ENCODE assay signal across 12 cellular contexts in genomic region chr5:104800440-104801048, GRCh38.
DNase-seq lines count a peak whose midpoint lies in the region; ATAC-seq and TF ChIP-seq lines count a peak whose summit lies in the region.
"Had no signal": no experiment of that assay in that cellular context is flagged by ENCODE, and none has a peak within 500 bp of the region (broad histone marks: within the 10 kb centered on the region; RNA-seq: fewer than 3 reads in every experiment).

No MANE protein-coding gene starts in this region.

- H3K9ac ChIP-seq in HCT116 (ENCODE audit: low read length), result no peak overlapping the region

- POLR2A ChIA-PET in HCT116 (lab: Charles Lee), result no interaction called here
- POLR2A ChIA-PET in Panc1 (lab: Charles Lee), result no interaction called here

- 61 to 80% (median 65%) methylated on average over 4 of the region's 4 CpGs for WGBS in psoas muscle, 3 donors

- H3K4me3 ChIP-seq in HCT116 (replicated peaks in 1 of 2; ENCODE audit: low read depth in 1 of 2, low read length in 2 of 2), result no peak overlapping the region
- no peak overlapping the region for H3K4me3 ChIP-seq in Panc1 (ENCODE audit: low read depth in 2 of 2, low read length in 2 of 2)
- H3K4me3 ChIP-seq in fibroblast of villous mesenchyme (ENCODE audit: low read depth, low read length), result no peak overlapping the region
- no peak overlapping the region for H3K4me3 ChIP-seq in psoas muscle
- H3K4me3 ChIP-seq: lung had no signal

- no peaks in the 10 kb centered on the region for H3K4me1 ChIP-seq in HCT116 (ENCODE audit: control insufficient read depth in 1 of 2, insufficient read depth in 2 of 2, low read length in 2 of 2)
- H3K4me1 ChIP-seq in Panc1 (ENCODE audit: control insufficient read depth, insufficient read depth, low read length), result no peaks in the 10 kb centered on the region; the same call in 1 of the 2 replicates
- no peaks in the 10 kb centered on the region for H3K4me1 ChIP-seq in psoas muscle

- H3K27me3 ChIP-seq in HCT116 (ENCODE audit: insufficient read depth, low read length) (no peaks in the 10 kb centered on the region), Panc1 (ENCODE audit: control insufficient read depth, insufficient read depth, low read length) (no peaks in the 10 kb centered on the region), psoas muscle (ENCODE audit: insufficient read depth in 3 of 3, low read length in 2 of 3) (no peaks in the 10 kb centered on the region)

- no peaks in the 10 kb centered on the region for H3K36me3 ChIP-seq in HCT116 (ENCODE audit: control insufficient read depth in 1 of 2, insufficient read depth in 2 of 2, low read length in 2 of 2)
- H3K36me3 ChIP-seq in Panc1 (ENCODE audit: control insufficient read depth, insufficient read depth, low read length), result no peaks in the 10 kb centered on the region
- no peaks in the 10 kb centered on the region for H3K36me3 ChIP-seq in psoas muscle (ENCODE audit: insufficient read depth in 1 of 2, low read depth in 1 of 2)

- DNase-seq in AML-193 (lab: John Stamatoyannopoulos, UW) (peak; percentile 6 to 13), HCT116 (ENCODE audit: low read depth, low spot score) (peak; percentile 3), Panc1 (ENCODE audit: low read depth, low spot score) (peak; percentile 15), fibroblast of villous mesenchyme (ENCODE audit: low read depth) (no peak), D341Med (ENCODE audit: low spot score) (no peak), HuH-7.5 (ENCODE audit: low spot score) (no peak), dedifferentiated amniotic fluid mesenchymal stem cell (ENCODE audit: extremely low spot score) (no peak), psoas muscle (no peak)
- DNase-seq: anterior cingulate cortex, NCI-H187, SHP77 treated with DMSO at 0.1 percent for 48 hours had no signal

- ATAC-seq in HCT116 (no peak; the same call in 1 of the 2 replicates), Panc1 (no peak), psoas muscle (no peak)

- CTCF ChIA-PET in HCT116 (lab: Charles Lee) (no interaction called here), Panc1 (lab: Charles Lee) (no interaction called here)

- no peak overlapping the region for H2AFZ ChIP-seq in HCT116 (ENCODE audit: low read depth, low read length, poor library complexity, severe bottlenecking)

- TF ChIP-seq RAD21 in HCT116 (IDR thresholded peaks at IDR 0.05; ENCODE audit: low read depth), result no peak

- no peaks in the 10 kb centered on the region for H4K20me1 ChIP-seq in HCT116 (ENCODE audit: insufficient read depth)

- RAD21 ChIA-PET in HCT116 (lab: Charles Lee; ENCODE audit: low non-redundant PET in 1 of 2, low total read pairs in 2 of 2, uncharacterized antibody in 2 of 2, unreplicated experiment in 2 of 2), result no interaction called here

- H3K27ac ChIP-seq in HCT116 (ENCODE audit: low read depth, low read length) (no peak overlapping the region), Panc1 (ENCODE audit: low read length) (no peak overlapping the region; the same call in 1 of the 2 replicates), psoas muscle (no peak overlapping the region)

- intact Hi-C loops in HCT116 (cut with micrococcal nuclease) (no loop called here), Panc1 (cut with micrococcal nuclease; ENCODE audit: unreplicated experiment) (no loop called here), psoas muscle (cut with DNase I) (no loop called here)

- no peak for TF ChIP-seq POLR2A in HCT116 (IDR thresholded peaks at IDR 0.05; ENCODE audit: borderline replicate concordance, extremely low read depth, insufficient read depth, insufficient read length)

- H3K4me2 ChIP-seq in HCT116 (ENCODE audit: low read length), result no peak overlapping the region

- no peaks in the 10 kb centered on the region for H3K9me3 ChIP-seq in HCT116 (ENCODE audit: control insufficient read depth in 1 of 2, insufficient read depth in 1 of 2, low read depth in 1 of 2, low read length in 2 of 2)
- H3K9me3 ChIP-seq in Panc1 (ENCODE audit: control insufficient read depth, insufficient read depth, low read depth, low read length), result no peaks in the 10 kb centered on the region
- no peaks in the 10 kb centered on the region for H3K9me3 ChIP-seq in psoas muscle

- BruUV-seq in HCT116 (replicated peaks; lab: Mats Ljungman, UMichigan), result no TSS peak
- no TSS peak for BruUV-seq in Panc1 (replicated peaks; lab: Mats Ljungman, UMichigan)

- H3K9me2 ChIP-seq in HCT116 (ENCODE audit: insufficient read depth), result no peaks in the 10 kb centered on the region

- in situ Hi-C loops in Panc1 (cut with HindIII; ENCODE audit: low pct_unique_long_range_greater_than_20kb, low sequenced_read_pairs), result no loop called here

- TF ChIP-seq CTCF in HCT116 (IDR thresholded peaks at IDR 0.05 in 2 of 3, conservative IDR thresholded peaks at IDR 0.05 in 1 of 3; ENCODE audit: borderline replicate concordance in 1 of 3, insufficient read depth in 1 of 3, low read depth in 2 of 3, low read length in 2 of 3), result peak in 2 of 3 experiments; percentile 36 to 38; a peak in 3 of 6 replicates
- TF ChIP-seq CTCF in Panc1 (IDR thresholded peaks at IDR 0.05), result peak; percentile 49
- TF ChIP-seq CTCF in fibroblast of villous mesenchyme (IDR thresholded peaks at IDR 0.05; ENCODE audit: insufficient read depth, low read depth, low read length), result peak; percentile 24
- TF ChIP-seq CTCF in psoas muscle (IDR thresholded peaks at IDR 0.05), result no peak

- no peaks in the 10 kb centered on the region for H3K79me2 ChIP-seq in HCT116 (ENCODE audit: insufficient read depth, low read length)

TF ChIP-seq in HCT116, 20 proteins besides CTCF, POLR2A, EP300 and RAD21:
- TF ChIP-seq CEBPB (IDR thresholded peaks at IDR 0.05; ENCODE audit: low read depth) (no peak), YY1 (IDR thresholded peaks at IDR 0.05; ENCODE audit: extremely low read depth, insufficient replicate concordance, low read depth, low read length) (no peak), ZNF274 (IDR thresholded peaks at IDR 0.05; ENCODE audit: low read depth, low read length) (no peak), CBX3 (IDR thresholded peaks at IDR 0.05; ENCODE audit: low read depth) (no peak), ZFX (IDR thresholded peaks at IDR 0.05) (no peak), ATF3 (IDR thresholded peaks at IDR 0.05) (no peak), SIN3A (IDR thresholded peaks at IDR 0.05; ENCODE audit: low read depth) (no peak), JUND (IDR thresholded peaks at IDR 0.05) (no peak), SRF (IDR thresholded peaks at IDR 0.05; ENCODE audit: low read depth) (no peak), SP1 (IDR thresholded peaks at IDR 0.05; ENCODE audit: low read depth) (no peak)
- TF ChIP-seq, protein P1, sequence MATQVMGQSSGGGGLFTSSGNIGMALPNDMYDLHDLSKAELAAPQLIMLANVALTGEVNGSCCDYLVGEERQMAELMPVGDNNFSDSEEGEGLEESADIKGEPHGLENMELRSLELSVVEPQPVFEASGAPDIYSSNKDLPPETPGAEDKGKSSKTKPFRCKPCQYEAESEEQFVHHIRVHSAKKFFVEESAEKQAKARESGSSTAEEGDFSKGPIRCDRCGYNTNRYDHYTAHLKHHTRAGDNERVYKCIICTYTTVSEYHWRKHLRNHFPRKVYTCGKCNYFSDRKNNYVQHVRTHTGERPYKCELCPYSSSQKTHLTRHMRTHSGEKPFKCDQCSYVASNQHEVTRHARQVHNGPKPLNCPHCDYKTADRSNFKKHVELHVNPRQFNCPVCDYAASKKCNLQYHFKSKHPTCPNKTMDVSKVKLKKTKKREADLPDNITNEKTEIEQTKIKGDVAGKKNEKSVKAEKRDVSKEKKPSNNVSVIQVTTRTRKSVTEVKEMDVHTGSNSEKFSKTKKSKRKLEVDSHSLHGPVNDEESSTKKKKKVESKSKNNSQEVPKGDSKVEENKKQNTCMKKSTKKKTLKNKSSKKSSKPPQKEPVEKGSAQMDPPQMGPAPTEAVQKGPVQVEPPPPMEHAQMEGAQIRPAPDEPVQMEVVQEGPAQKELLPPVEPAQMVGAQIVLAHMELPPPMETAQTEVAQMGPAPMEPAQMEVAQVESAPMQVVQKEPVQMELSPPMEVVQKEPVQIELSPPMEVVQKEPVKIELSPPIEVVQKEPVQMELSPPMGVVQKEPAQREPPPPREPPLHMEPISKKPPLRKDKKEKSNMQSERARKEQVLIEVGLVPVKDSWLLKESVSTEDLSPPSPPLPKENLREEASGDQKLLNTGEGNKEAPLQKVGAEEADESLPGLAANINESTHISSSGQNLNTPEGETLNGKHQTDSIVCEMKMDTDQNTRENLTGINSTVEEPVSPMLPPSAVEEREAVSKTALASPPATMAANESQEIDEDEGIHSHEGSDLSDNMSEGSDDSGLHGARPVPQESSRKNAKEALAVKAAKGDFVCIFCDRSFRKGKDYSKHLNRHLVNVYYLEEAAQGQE (IDR thresholded peaks at IDR 0.05; ENCODE audit: low read depth), result no peak
- TF ChIP-seq, protein P2, sequence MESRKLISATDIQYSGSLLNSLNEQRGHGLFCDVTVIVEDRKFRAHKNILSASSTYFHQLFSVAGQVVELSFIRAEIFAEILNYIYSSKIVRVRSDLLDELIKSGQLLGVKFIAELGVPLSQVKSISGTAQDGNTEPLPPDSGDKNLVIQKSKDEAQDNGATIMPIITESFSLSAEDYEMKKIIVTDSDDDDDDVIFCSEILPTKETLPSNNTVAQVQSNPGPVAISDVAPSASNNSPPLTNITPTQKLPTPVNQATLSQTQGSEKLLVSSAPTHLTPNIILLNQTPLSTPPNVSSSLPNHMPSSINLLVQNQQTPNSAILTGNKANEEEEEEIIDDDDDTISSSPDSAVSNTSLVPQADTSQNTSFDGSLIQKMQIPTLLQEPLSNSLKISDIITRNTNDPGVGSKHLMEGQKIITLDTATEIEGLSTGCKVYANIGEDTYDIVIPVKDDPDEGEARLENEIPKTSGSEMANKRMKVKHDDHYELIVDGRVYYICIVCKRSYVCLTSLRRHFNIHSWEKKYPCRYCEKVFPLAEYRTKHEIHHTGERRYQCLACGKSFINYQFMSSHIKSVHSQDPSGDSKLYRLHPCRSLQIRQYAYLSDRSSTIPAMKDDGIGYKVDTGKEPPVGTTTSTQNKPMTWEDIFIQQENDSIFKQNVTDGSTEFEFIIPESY (IDR thresholded peaks at IDR 0.05; ENCODE audit: extremely low read depth, insufficient replicate concordance, low read length), result no peak

Comparison
In these comparisons a context has a peak if more than half of its experiments do, and no peak if none do; other contexts are left out.
1. DNase-seq: peak in AML-193 (2 of 2), HCT116 (single experiment) and Panc1 (single experiment); none in fibroblast of villous mesenchyme (single experiment), D341Med (single experiment), HuH-7.5 (single experiment), dedifferentiated amniotic fluid mesenchymal stem cell (single experiment) and psoas muscle (0 of 2).